ENCODE assay signal across 1 cellular context in the genomic region with DNA sequence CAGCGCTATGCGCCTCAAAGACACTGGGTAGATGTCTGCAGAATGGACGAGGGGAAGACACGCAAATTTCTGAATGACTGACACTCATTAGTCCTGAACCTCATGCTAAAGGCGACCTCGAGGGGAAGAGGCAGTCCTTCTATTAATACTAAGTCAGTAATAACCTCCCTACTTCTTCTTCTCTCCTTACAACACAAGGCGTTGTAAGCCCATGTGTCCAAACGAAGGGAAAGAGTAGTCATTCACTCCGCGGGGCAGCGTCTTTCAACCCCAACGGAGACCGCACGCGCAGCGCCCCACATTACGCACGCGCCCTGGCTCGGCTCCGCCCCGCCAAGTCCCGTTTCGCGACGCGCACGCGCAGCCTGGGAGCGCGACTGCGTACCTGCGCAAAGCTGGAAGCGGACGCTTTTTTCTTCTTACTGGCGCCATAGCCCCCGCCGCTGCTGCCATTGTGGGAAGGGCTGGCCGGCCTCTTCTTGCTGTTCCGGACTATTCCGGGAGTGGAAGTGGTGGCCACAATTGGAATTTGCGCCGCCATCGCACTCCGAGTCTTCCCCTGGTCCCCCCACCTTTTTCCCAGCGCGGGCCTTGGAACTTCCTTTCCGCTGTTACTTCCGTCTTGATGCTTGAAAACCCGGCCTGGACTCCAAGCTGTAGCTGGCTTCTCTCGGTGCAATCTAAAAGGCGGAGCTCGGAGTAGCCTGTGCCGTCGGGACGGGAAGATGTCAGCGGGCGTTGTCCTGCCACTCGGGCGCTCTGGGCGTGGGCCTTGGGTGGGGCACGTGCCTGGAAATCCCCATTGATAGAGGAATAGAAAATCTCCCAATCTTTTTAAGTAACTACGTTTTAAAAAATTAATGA.
TF ChIP-seq lines count a peak whose summit lies in the region.

A gene with protein sequence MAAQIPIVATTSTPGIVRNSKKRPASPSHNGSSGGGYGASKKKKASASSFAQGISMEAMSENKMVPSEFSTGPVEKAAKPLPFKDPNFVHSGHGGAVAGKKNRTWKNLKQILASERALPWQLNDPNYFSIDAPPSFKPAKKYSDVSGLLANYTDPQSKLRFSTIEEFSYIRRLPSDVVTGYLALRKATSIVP (minus strand): TSS at position 627 of the 864 bp plus-strand sequence. CDS start 86 bp downstream, at position 541.

TF ChIP-seq in WTC11, 78 proteins besides CTCF, POLR2A, EP300 and RAD21 (continued from another document and continues in another):
- TF ChIP-seq, protein P1, sequence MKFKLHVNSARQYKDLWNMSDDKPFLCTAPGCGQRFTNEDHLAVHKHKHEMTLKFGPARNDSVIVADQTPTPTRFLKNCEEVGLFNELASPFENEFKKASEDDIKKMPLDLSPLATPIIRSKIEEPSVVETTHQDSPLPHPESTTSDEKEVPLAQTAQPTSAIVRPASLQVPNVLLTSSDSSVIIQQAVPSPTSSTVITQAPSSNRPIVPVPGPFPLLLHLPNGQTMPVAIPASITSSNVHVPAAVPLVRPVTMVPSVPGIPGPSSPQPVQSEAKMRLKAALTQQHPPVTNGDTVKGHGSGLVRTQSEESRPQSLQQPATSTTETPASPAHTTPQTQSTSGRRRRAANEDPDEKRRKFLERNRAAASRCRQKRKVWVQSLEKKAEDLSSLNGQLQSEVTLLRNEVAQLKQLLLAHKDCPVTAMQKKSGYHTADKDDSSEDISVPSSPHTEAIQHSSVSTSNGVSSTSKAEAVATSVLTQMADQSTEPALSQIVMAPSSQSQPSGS (CRISPR knock-in tag; IDR thresholded peaks at IDR 0.05; ENCODE audit: borderline replicate concordance, low read depth) = no peak
- peak; percentile 45; the same call in 1 of the 2 replicates for TF ChIP-seq GABPB1 (CRISPR knock-in tag; IDR thresholded peaks at IDR 0.05)
- peak; percentile 57; the same call in 1 of the 2 replicates for TF ChIP-seq FOXK1 (CRISPR knock-in tag; IDR thresholded peaks at IDR 0.05)
- TF ChIP-seq, protein P2, sequence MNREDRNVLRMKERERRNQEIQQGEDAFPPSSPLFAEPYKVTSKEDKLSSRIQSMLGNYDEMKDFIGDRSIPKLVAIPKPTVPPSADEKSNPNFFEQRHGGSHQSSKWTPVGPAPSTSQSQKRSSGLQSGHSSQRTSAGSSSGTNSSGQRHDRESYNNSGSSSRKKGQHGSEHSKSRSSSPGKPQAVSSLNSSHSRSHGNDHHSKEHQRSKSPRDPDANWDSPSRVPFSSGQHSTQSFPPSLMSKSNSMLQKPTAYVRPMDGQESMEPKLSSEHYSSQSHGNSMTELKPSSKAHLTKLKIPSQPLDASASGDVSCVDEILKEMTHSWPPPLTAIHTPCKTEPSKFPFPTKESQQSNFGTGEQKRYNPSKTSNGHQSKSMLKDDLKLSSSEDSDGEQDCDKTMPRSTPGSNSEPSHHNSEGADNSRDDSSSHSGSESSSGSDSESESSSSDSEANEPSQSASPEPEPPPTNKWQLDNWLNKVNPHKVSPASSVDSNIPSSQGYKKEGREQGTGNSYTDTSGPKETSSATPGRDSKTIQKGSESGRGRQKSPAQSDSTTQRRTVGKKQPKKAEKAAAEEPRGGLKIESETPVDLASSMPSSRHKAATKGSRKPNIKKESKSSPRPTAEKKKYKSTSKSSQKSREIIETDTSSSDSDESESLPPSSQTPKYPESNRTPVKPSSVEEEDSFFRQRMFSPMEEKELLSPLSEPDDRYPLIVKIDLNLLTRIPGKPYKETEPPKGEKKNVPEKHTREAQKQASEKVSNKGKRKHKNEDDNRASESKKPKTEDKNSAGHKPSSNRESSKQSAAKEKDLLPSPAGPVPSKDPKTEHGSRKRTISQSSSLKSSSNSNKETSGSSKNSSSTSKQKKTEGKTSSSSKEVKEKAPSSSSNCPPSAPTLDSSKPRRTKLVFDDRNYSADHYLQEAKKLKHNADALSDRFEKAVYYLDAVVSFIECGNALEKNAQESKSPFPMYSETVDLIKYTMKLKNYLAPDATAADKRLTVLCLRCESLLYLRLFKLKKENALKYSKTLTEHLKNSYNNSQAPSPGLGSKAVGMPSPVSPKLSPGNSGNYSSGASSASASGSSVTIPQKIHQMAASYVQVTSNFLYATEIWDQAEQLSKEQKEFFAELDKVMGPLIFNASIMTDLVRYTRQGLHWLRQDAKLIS (CRISPR knock-in tag; IDR thresholded peaks at IDR 0.05; ENCODE audit: borderline replicate concordance) = peak; percentile 37; the same call in 1 of the 2 replicates
- peak; percentile 92 for TF ChIP-seq SP1 (CRISPR knock-in tag; conservative IDR thresholded peaks at IDR 0.05)
- TF ChIP-seq, protein P3, sequence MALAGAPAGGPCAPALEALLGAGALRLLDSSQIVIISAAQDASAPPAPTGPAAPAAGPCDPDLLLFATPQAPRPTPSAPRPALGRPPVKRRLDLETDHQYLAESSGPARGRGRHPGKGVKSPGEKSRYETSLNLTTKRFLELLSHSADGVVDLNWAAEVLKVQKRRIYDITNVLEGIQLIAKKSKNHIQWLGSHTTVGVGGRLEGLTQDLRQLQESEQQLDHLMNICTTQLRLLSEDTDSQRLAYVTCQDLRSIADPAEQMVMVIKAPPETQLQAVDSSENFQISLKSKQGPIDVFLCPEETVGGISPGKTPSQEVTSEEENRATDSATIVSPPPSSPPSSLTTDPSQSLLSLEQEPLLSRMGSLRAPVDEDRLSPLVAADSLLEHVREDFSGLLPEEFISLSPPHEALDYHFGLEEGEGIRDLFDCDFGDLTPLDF (CRISPR knock-in tag; IDR thresholded peaks at IDR 0.05) = 0 out of 2 replicates have a peak, but pooled peaks have one; percentile 48
- TF ChIP-seq, protein P4, sequence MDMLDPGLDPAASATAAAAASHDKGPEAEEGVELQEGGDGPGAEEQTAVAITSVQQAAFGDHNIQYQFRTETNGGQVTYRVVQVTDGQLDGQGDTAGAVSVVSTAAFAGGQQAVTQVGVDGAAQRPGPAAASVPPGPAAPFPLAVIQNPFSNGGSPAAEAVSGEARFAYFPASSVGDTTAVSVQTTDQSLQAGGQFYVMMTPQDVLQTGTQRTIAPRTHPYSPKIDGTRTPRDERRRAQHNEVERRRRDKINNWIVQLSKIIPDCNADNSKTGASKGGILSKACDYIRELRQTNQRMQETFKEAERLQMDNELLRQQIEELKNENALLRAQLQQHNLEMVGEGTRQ (CRISPR knock-in tag; IDR thresholded peaks at IDR 0.05) = peak; percentile 52
- 0 out of 2 replicates have a peak, but pooled peaks have one; percentile 13 for TF ChIP-seq ZBTB21 (CRISPR knock-in tag; IDR thresholded peaks at IDR 0.05; ENCODE audit: borderline replicate concordance)
- TF ChIP-seq, protein P5, sequence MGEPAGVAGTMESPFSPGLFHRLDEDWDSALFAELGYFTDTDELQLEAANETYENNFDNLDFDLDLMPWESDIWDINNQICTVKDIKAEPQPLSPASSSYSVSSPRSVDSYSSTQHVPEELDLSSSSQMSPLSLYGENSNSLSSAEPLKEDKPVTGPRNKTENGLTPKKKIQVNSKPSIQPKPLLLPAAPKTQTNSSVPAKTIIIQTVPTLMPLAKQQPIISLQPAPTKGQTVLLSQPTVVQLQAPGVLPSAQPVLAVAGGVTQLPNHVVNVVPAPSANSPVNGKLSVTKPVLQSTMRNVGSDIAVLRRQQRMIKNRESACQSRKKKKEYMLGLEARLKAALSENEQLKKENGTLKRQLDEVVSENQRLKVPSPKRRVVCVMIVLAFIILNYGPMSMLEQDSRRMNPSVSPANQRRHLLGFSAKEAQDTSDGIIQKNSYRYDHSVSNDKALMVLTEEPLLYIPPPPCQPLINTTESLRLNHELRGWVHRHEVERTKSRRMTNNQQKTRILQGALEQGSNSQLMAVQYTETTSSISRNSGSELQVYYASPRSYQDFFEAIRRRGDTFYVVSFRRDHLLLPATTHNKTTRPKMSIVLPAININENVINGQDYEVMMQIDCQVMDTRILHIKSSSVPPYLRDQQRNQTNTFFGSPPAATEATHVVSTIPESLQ (CRISPR knock-in tag; IDR thresholded peaks at IDR 0.05) = no peak
- TF ChIP-seq, protein P6, sequence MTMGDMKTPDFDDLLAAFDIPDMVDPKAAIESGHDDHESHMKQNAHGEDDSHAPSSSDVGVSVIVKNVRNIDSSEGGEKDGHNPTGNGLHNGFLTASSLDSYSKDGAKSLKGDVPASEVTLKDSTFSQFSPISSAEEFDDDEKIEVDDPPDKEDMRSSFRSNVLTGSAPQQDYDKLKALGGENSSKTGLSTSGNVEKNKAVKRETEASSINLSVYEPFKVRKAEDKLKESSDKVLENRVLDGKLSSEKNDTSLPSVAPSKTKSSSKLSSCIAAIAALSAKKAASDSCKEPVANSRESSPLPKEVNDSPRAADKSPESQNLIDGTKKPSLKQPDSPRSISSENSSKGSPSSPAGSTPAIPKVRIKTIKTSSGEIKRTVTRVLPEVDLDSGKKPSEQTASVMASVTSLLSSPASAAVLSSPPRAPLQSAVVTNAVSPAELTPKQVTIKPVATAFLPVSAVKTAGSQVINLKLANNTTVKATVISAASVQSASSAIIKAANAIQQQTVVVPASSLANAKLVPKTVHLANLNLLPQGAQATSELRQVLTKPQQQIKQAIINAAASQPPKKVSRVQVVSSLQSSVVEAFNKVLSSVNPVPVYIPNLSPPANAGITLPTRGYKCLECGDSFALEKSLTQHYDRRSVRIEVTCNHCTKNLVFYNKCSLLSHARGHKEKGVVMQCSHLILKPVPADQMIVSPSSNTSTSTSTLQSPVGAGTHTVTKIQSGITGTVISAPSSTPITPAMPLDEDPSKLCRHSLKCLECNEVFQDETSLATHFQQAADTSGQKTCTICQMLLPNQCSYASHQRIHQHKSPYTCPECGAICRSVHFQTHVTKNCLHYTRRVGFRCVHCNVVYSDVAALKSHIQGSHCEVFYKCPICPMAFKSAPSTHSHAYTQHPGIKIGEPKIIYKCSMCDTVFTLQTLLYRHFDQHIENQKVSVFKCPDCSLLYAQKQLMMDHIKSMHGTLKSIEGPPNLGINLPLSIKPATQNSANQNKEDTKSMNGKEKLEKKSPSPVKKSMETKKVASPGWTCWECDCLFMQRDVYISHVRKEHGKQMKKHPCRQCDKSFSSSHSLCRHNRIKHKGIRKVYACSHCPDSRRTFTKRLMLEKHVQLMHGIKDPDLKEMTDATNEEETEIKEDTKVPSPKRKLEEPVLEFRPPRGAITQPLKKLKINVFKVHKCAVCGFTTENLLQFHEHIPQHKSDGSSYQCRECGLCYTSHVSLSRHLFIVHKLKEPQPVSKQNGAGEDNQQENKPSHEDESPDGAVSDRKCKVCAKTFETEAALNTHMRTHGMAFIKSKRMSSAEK (CRISPR knock-in tag; IDR thresholded peaks at IDR 0.05; ENCODE audit: borderline replicate concordance) = no peak
- TF ChIP-seq MYBL2 (CRISPR knock-in tag; IDR thresholded peaks at IDR 0.05) = peak; percentile 92
- TF ChIP-seq ESRRA (CRISPR knock-in tag; IDR thresholded peaks at IDR 0.05; ENCODE audit: borderline replicate concordance) = peak; percentile 53; the same call in 1 of the 2 replicates
- no peak for TF ChIP-seq PRRX2 (CRISPR knock-in tag; IDR thresholded peaks at IDR 0.05)
- no peak for TF ChIP-seq RELA (CRISPR knock-in tag; IDR thresholded peaks at IDR 0.05; ENCODE audit: borderline replicate concordance)
- TF ChIP-seq FOXP1 (CRISPR knock-in tag; IDR thresholded peaks at IDR 0.05; ENCODE audit: borderline replicate concordance) = peak; percentile 45; the same call in 1 of the 2 replicates
- TF ChIP-seq, protein P7, sequence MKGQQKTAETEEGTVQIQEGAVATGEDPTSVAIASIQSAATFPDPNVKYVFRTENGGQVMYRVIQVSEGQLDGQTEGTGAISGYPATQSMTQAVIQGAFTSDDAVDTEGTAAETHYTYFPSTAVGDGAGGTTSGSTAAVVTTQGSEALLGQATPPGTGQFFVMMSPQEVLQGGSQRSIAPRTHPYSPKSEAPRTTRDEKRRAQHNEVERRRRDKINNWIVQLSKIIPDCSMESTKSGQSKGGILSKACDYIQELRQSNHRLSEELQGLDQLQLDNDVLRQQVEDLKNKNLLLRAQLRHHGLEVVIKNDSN (CRISPR knock-in tag; IDR thresholded peaks at IDR 0.05) = peak; percentile 33; the same call in 1 of the 2 replicates
- TF ChIP-seq, protein P8, sequence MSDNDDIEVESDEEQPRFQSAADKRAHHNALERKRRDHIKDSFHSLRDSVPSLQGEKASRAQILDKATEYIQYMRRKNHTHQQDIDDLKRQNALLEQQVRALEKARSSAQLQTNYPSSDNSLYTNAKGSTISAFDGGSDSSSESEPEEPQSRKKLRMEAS (CRISPR knock-in tag; IDR thresholded peaks at IDR 0.05) = peak; percentile 95
- TF ChIP-seq TEAD1 (CRISPR knock-in tag; IDR thresholded peaks at IDR 0.05) = peak; percentile 80
- 0 out of 2 replicates have a peak, but pooled peaks have one; percentile 56 for TF ChIP-seq TEAD4 (CRISPR knock-in tag; IDR thresholded peaks at IDR 0.05)
- TF ChIP-seq NFYB (CRISPR knock-in tag; conservative IDR thresholded peaks at IDR 0.05; ENCODE audit: low read depth) = 0 out of 2 replicates have a peak, but pooled peaks have one; percentile 16
- TF ChIP-seq, protein P9, sequence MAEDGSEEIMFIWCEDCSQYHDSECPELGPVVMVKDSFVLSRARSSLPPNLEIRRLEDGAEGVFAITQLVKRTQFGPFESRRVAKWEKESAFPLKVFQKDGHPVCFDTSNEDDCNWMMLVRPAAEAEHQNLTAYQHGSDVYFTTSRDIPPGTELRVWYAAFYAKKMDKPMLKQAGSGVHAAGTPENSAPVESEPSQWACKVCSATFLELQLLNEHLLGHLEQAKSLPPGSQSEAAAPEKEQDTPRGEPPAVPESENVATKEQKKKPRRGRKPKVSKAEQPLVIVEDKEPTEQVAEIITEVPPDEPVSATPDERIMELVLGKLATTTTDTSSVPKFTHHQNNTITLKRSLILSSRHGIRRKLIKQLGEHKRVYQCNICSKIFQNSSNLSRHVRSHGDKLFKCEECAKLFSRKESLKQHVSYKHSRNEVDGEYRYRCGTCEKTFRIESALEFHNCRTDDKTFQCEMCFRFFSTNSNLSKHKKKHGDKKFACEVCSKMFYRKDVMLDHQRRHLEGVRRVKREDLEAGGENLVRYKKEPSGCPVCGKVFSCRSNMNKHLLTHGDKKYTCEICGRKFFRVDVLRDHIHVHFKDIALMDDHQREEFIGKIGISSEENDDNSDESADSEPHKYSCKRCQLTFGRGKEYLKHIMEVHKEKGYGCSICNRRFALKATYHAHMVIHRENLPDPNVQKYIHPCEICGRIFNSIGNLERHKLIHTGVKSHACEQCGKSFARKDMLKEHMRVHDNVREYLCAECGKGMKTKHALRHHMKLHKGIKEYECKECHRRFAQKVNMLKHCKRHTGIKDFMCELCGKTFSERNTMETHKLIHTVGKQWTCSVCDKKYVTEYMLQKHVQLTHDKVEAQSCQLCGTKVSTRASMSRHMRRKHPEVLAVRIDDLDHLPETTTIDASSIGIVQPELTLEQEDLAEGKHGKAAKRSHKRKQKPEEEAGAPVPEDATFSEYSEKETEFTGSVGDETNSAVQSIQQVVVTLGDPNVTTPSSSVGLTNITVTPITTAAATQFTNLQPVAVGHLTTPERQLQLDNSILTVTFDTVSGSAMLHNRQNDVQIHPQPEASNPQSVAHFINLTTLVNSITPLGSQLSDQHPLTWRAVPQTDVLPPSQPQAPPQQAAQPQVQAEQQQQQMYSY (CRISPR knock-in tag; IDR thresholded peaks at IDR 0.05) = peak; percentile 100
- TF ChIP-seq, protein P10, sequence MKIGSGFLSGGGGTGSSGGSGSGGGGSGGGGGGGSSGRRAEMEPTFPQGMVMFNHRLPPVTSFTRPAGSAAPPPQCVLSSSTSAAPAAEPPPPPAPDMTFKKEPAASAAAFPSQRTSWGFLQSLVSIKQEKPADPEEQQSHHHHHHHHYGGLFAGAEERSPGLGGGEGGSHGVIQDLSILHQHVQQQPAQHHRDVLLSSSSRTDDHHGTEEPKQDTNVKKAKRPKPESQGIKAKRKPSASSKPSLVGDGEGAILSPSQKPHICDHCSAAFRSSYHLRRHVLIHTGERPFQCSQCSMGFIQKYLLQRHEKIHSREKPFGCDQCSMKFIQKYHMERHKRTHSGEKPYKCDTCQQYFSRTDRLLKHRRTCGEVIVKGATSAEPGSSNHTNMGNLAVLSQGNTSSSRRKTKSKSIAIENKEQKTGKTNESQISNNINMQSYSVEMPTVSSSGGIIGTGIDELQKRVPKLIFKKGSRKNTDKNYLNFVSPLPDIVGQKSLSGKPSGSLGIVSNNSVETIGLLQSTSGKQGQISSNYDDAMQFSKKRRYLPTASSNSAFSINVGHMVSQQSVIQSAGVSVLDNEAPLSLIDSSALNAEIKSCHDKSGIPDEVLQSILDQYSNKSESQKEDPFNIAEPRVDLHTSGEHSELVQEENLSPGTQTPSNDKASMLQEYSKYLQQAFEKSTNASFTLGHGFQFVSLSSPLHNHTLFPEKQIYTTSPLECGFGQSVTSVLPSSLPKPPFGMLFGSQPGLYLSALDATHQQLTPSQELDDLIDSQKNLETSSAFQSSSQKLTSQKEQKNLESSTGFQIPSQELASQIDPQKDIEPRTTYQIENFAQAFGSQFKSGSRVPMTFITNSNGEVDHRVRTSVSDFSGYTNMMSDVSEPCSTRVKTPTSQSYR (CRISPR knock-in tag; IDR thresholded peaks at IDR 0.05) = 0 out of 2 replicates have a peak, but pooled peaks have one; percentile 33
